ENCODE assay signal across 3 cellular contexts in genomic region chr10:94617389-94617944, GRCh38.
TF ChIP-seq lines count a peak whose summit lies in the region.

No MANE protein-coding gene starts in this region.

TF ChIP-seq in HepG2, 621 proteins besides CTCF, POLR2A, EP300 and RAD21 (continued from another document and continues in another):
- TF ChIP-seq ZNF547 (CRISPR knock-in tag; IDR thresholded peaks at IDR 0.05) (no peak), ATRX (CRISPR knock-in tag; IDR thresholded peaks at IDR 0.05; ENCODE audit: borderline replicate concordance) (no peak), KLF12 (CRISPR knock-in tag; IDR thresholded peaks at IDR 0.05; ENCODE audit: borderline replicate concordance) (no peak), ZNF841 (CRISPR knock-in tag; IDR thresholded peaks at IDR 0.05; ENCODE audit: borderline replicate concordance) (no peak), ZHX1 (CRISPR knock-in tag; IDR thresholded peaks at IDR 0.05; ENCODE audit: low read depth) (no peak), ZBTB21 (CRISPR knock-in tag; IDR thresholded peaks at IDR 0.05) (no peak), ZNF790 (CRISPR knock-in tag; IDR thresholded peaks at IDR 0.05; ENCODE audit: borderline replicate concordance) (no peak)
- TF ChIP-seq, protein P1, sequence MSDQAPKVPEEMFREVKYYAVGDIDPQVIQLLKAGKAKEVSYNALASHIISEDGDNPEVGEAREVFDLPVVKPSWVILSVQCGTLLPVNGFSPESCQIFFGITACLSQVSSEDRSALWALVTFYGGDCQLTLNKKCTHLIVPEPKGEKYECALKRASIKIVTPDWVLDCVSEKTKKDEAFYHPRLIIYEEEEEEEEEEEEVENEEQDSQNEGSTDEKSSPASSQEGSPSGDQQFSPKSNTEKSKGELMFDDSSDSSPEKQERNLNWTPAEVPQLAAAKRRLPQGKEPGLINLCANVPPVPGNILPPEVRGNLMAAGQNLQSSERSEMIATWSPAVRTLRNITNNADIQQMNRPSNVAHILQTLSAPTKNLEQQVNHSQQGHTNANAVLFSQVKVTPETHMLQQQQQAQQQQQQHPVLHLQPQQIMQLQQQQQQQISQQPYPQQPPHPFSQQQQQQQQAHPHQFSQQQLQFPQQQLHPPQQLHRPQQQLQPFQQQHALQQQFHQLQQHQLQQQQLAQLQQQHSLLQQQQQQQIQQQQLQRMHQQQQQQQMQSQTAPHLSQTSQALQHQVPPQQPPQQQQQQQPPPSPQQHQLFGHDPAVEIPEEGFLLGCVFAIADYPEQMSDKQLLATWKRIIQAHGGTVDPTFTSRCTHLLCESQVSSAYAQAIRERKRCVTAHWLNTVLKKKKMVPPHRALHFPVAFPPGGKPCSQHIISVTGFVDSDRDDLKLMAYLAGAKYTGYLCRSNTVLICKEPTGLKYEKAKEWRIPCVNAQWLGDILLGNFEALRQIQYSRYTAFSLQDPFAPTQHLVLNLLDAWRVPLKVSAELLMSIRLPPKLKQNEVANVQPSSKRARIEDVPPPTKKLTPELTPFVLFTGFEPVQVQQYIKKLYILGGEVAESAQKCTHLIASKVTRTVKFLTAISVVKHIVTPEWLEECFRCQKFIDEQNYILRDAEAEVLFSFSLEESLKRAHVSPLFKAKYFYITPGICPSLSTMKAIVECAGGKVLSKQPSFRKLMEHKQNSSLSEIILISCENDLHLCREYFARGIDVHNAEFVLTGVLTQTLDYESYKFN (CRISPR knock-in tag; conservative IDR thresholded peaks at IDR 0.05): no peak

TF ChIP-seq in Ishikawa, 13 proteins besides CTCF, POLR2A, EP300 and RAD21:
- TF ChIP-seq TCF12 (IDR thresholded peaks at IDR 0.05; ENCODE audit: low read depth) (no peak), NFIC (IDR thresholded peaks at IDR 0.05) (peak; percentile 69), CREB1 (IDR thresholded peaks at IDR 0.05; ENCODE audit: low read depth) (no peak)

TF ChIP-seq in K562, 482 proteins besides CTCF, POLR2A, EP300 and RAD21:
- TF ChIP-seq, protein P2, sequence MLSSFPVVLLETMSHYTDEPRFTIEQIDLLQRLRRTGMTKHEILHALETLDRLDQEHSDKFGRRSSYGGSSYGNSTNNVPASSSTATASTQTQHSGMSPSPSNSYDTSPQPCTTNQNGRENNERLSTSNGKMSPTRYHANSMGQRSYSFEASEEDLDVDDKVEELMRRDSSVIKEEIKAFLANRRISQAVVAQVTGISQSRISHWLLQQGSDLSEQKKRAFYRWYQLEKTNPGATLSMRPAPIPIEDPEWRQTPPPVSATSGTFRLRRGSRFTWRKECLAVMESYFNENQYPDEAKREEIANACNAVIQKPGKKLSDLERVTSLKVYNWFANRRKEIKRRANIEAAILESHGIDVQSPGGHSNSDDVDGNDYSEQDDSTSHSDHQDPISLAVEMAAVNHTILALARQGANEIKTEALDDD (IDR thresholded peaks at IDR 0.05): peak; percentile 77; the same call in 1 of the 2 replicates
- TF ChIP-seq ZNF384 (IDR thresholded peaks at IDR 0.05; ENCODE audit: low read depth, low read length) (no peak), NFIC (IDR thresholded peaks at IDR 0.05) (peak; percentile 77), ESRRA (IDR thresholded peaks at IDR 0.05; ENCODE audit: borderline replicate concordance, low read depth) (peak; percentile 28; the same call in 1 of the 2 replicates)
